Comparison of ENCODE assay signal across 8 cellular contexts in genomic region chr6:7313505-7314165, GRCh38. TPM values are rescaled to one million over a fixed set of nuclear protein-coding genes. Genes with fewer than 3 reads are reported as not detected.
A peak's percentile ranks its signal among the peaks of the same experiment; 100 is the strongest.
DNase-seq lines count a peak whose midpoint lies in the region; ATAC-seq, FAIRE-seq and TF ChIP-seq lines count a peak whose summit lies in the region.

No MANE protein-coding gene starts in this region.

- peaks cover 8% of the 10 kb centered on the region for H3K36me3 ChIP-seq in ACC112 (ENCODE audit: insufficient read depth, low read length)
- H3K36me3 ChIP-seq in HUES64 (ENCODE audit: insufficient read depth, low read length): peaks cover 17% of the 10 kb centered on the region

- peak overlapping the region; percentile 81 to 95 (median 94) for H3K27ac Mint-ChIP-seq in naive B cell

- peak overlapping the region; percentile 66 for H2AFZ ChIP-seq in ACC112 (ENCODE audit: low read length, unreplicated experiment)

- 86% methylated on average over 15 of the region's 15 CpGs for WGBS in HUES64

- DNase-seq in cardiac fibroblast (ENCODE audit: low read depth in 2 of 2) (no peak), naive B cell (no peak), HuH-7.5 (ENCODE audit: low spot score) (no peak), HTR-8/SVneo (ENCODE audit: insufficient read length, low spot score) (no peak)
- no peak for DNase-seq in activated CD4-positive, alpha-beta T cell treated with anti-CD3 and anti-CD28 coated beads for 1 hour

- ATAC-seq in naive B cell (ENCODE audit: low read depth in 2 of 2) (no peak), HG02973 (IDR thresholded peaks at IDR 0.05; ENCODE audit: unreplicated experiment) (no peak)

- peak overlapping the region; percentile 78 for H3K9ac ChIP-seq in HUES64 (ENCODE audit: low read depth, low read length)

- H3K4me1 ChIP-seq in ACC112 (ENCODE audit: control insufficient read depth, insufficient read depth, low read length, unreplicated experiment): peaks cover 24% of the 10 kb centered on the region
- H3K4me1 ChIP-seq in HUES64 (ENCODE audit: insufficient read depth, low read length): peaks cover 13% of the 10 kb centered on the region

- no peak for FAIRE-seq in HTR-8/SVneo (lab: Jason Lieb, UNC)

- no peaks in the 10 kb centered on the region for H3K9me3 ChIP-seq in HUES64 (ENCODE audit: insufficient read depth, low read depth, low read length)

- H3K4me1 Mint-ChIP-seq in naive B cell: peaks cover 8 to 41% (median 21%) of the 10 kb centered on the region in 3 donors

- peaks cover 5 to 15% of the 10 kb centered on the region in 2 donors for H3K36me3 Mint-ChIP-seq in naive B cell

- H3K27me3 Mint-ChIP-seq in naive B cell: no peaks in the 10 kb centered on the region

- H3K79me2 ChIP-seq in ACC112 (ENCODE audit: control insufficient read depth, insufficient read depth, low read length, unreplicated experiment): peaks cover 42% of the 10 kb centered on the region

- H3K4me3 ChIP-seq in ACC112 (ENCODE audit: low read depth, low read length) (peak overlapping the region; percentile 98), HUES64 (ENCODE audit: low read length) (peak overlapping the region; percentile 94), cardiac fibroblast (replicated peaks in 1 of 2; ENCODE audit: low read depth in 2 of 2, low read length in 2 of 2) (peak overlapping the region; percentile 96 to 97)

- TF ChIP-seq CTCF in cardiac fibroblast (IDR thresholded peaks at IDR 0.05; ENCODE audit: low read depth, low read length): no peak

- peak overlapping the region; percentile 94 to 99 (median 96) for H3K4me3 Mint-ChIP-seq in naive B cell

- H3K27ac ChIP-seq in ACC112 (ENCODE audit: low read depth, low read length) (peak overlapping the region; percentile 65), HUES64 (ENCODE audit: low read depth, low read length) (peak overlapping the region; percentile 72; the same call in 1 of the 2 replicates)

- no peaks in the 10 kb centered on the region for H3K9me3 Mint-ChIP-seq in naive B cell

- no peaks in the 10 kb centered on the region for H3K27me3 ChIP-seq in ACC112 (ENCODE audit: insufficient read depth, low read length)
- H3K27me3 ChIP-seq in HUES64 (ENCODE audit: insufficient read depth, low read length): no peaks in the 10 kb centered on the region

RNA-seq across cellular contexts. Expression of gene SSR1, which starts 0.6 kb away (rescaled TPM):
- polyA plus RNA-seq in HUES64 (2013, experiment 1 of 2): 65.5 TPM
- polyA plus RNA-seq in HUES64 (2013, experiment 2 of 2): 63.0 TPM
- 100 to 1,000 TPM; 122 to 167 (median 147) TPM for polyA plus RNA-seq in naive B cell (ENCODE audit: low read depth in 6 of 6)
